Comparison of ENCODE assay signal across 11 cellular contexts in the genomic region with DNA sequence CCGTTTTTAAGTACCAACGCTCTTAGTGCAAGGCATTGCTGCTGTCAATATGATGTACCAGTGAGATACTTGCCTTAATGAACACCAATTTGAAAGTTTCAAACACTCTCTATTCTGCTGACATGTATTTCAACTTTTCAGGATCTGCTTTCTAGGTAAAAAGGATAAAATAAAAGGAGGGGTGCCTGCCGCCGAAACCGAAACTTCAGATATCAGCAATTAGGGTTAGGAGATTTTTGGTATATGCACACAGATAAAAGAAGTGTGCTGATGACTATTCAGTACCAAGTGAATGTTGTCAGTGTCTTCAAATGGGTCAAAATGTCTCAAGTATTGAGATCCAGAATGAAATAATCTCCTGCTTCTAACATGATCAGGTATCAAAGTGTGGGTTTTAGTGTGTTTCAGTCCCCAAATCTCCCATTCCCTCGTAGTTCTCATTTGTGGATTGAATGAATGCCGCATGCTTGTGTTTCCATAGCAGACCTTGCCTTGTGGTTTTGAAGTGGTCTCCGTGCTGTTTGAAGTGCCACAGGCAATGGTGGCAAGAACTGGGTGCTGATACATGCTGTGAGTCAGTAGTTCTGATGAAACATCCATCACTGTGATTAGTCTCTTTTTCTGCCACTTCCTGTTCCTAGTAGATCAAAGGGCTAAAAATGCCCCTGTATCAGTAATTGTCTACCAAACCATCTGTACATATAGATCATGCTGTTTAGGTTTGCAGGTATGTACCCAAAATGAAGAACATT. TPM values are rescaled to one million over a fixed set of nuclear protein-coding genes. Genes with fewer than 3 reads are reported as not detected.
DNase-seq lines count a peak whose midpoint lies in the region; ATAC-seq, FAIRE-seq and TF ChIP-seq lines count a peak whose summit lies in the region.
"Had no signal": no experiment of that assay in that cellular context is flagged by ENCODE, and none has a peak within 500 bp of the region (broad histone marks: within the 10 kb centered on the region; RNA-seq: fewer than 3 reads in every experiment).

No MANE protein-coding gene starts in this region.

- TF ChIP-seq CTCF in HepG2 (CRISPR knock-in tag; IDR thresholded peaks at IDR 0.05) (no peak), right lobe of liver (IDR thresholded peaks at IDR 0.05) (no peak), WTC11 (IDR thresholded peaks at IDR 0.05) (no peak)

- no peak for DNase-seq in HepG2 (ENCODE audit: low spot score)
- DNase-seq in right lobe of liver = no peak
- DNase-seq in activated CD4-positive, alpha-beta T cell treated with anti-CD3 and anti-CD28 coated beads, Interleukin-2, amount 50 U/mL, for 1 hour = peak; percentile 41
- no peak for DNase-seq in effector memory CD8-positive, alpha-beta T cell
- DNase-seq in urothelium cell line (ENCODE audit: low spot score) = no peak
- no peak for DNase-seq in NCI-H1105 treated with DMSO at 0.1 percent for 48 hours (lab: John Stamatoyannopoulos, UW)
- DNase-seq in HuH-7 (ENCODE audit: low spot score) = no peak
- no peak for DNase-seq in WTC11 (ENCODE audit: low spot score)

- no peak for TF ChIP-seq RAD21 in HepG2 (CRISPR knock-in tag; IDR thresholded peaks at IDR 0.05)

- H3K27ac Mint-ChIP-seq in effector memory CD8-positive, alpha-beta T cell = peak overlapping the region; percentile 5 to 33
- no peak overlapping the region for H3K27ac Mint-ChIP-seq in WTC11
- H3K27ac Mint-ChIP-seq: memory B cell had no signal

- POLR2A ChIA-PET in HepG2 (lab: Yijun Ruan, JAX) = interaction anchor here (1.8 kb wide), 1 partner anchor 23 kb away, joined by 4 read pairs; the partner anchor contains the start of gene CHST14
- POLR2A ChIA-PET in WTC11 (lab: Charles Lee) = no interaction called here

- FAIRE-seq in HepG2 (lab: Jason Lieb, UNC) (no peak), urothelium cell line (lab: Jason Lieb, UNC) (peak; percentile 74)
- FAIRE-seq: endometrium had no signal

- no peaks in the 10 kb centered on the region for H3K9me3 Mint-ChIP-seq in effector memory CD8-positive, alpha-beta T cell
- H3K9me3 Mint-ChIP-seq in WTC11 = no peaks in the 10 kb centered on the region
- H3K9me3 Mint-ChIP-seq: memory B cell had no signal

- TF ChIP-seq POLR2A in HepG2 (IDR thresholded peaks at IDR 0.05; ENCODE audit: insufficient read depth in 1 of 2, low read depth in 2 of 2, low read length in 2 of 2) (no peak), right lobe of liver (IDR thresholded peaks at IDR 0.05) (no peak)

- 37% methylated on average over 7 of the region's 8 CpGs for WGBS in HepG2 (ENCODE audit: low lambda C conversion rate)
- WGBS in right lobe of liver (ENCODE audit: insufficient coverage, low coverage, low lambda C conversion rate, missing lambda C conversion rate) = 81% methylated on average over 7 of the region's 8 CpGs

- H3K27ac ChIP-seq in HepG2 (ENCODE audit: extremely low read length, insufficient read depth, low read length) = no peak overlapping the region
- H3K27ac ChIP-seq in right lobe of liver = no peak overlapping the region
- H3K27ac ChIP-seq: SJSA1 had no signal

- no peak overlapping the region for H2AFZ ChIP-seq in HepG2 (ENCODE audit: low read length)

- H3K27me3 Mint-ChIP-seq in effector memory CD8-positive, alpha-beta T cell = peaks cover 3 to 10% of the 10 kb centered on the region in 2 donors
- peaks cover 6% of the 10 kb centered on the region; the same call in 1 of the 2 replicates for H3K27me3 Mint-ChIP-seq in WTC11 (ENCODE audit: low read depth)

- CTCF ChIA-PET in HepG2 (lab: Yijun Ruan, JAX; ENCODE audit: low intra/inter-chr PET ratio, low total read pairs) = no interaction called here
- CTCF ChIA-PET in WTC11 (lab: Charles Lee) = no interaction called here

- peaks cover 12 to 13% of the 10 kb centered on the region in 2 donors for H3K4me1 Mint-ChIP-seq in effector memory CD8-positive, alpha-beta T cell (ENCODE audit: low read depth in 2 of 2)
- H3K4me1 Mint-ChIP-seq in WTC11 = no peaks in the 10 kb centered on the region

- peaks cover 4% of the 10 kb centered on the region for H3K36me3 Mint-ChIP-seq in effector memory CD8-positive, alpha-beta T cell (ENCODE audit: insufficient read depth)
- no peaks in the 10 kb centered on the region for H3K36me3 Mint-ChIP-seq in WTC11
- H3K36me3 Mint-ChIP-seq: memory B cell had no signal

- ATAC-seq in HepG2 (no peak), right lobe of liver (no peak), WTC11 (no peak)
- ATAC-seq in effector memory CD8-positive, alpha-beta T cell (replicated peaks) = peak; percentile 73

- BruUV-seq in HepG2 (replicated peaks; lab: Mats Ljungman, UMichigan) = no TSS peak

- no peaks in the 10 kb centered on the region for H3K79me2 ChIP-seq in HepG2 (ENCODE audit: insufficient read depth, low read length)

- in situ Hi-C loops in HepG2 (cut with HindIII; ENCODE audit: extremely low pct_ligation_motif_present, low pct_unique_long_range_greater_than_20kb) = no loop called here

- H3K4me2 ChIP-seq in HepG2 (ENCODE audit: low read depth, low read length) = no peak overlapping the region

- H3K9me3 ChIP-seq in HepG2 (ENCODE audit: low read length) (no peaks in the 10 kb centered on the region), right lobe of liver (no peaks in the 10 kb centered on the region)
- H3K9me3 ChIP-seq: SJSA1 had no signal

- H3K4me3 Mint-ChIP-seq in effector memory CD8-positive, alpha-beta T cell = peak overlapping the region; percentile 35 to 39
- no peak overlapping the region for H3K4me3 Mint-ChIP-seq in WTC11
- H3K4me3 Mint-ChIP-seq: memory B cell had no signal

- intact Hi-C loops in HepG2 (cut with micrococcal nuclease; ENCODE audit: unreplicated experiment) = no loop called here
- intact Hi-C loops in right lobe of liver (cut with DNase I) = no loop called here

- H3K27me3 ChIP-seq in HepG2 (ENCODE audit: control insufficient read depth in 1 of 2, insufficient read depth in 2 of 2, low read length in 2 of 2) (peaks cover 0 to 16% of the 10 kb centered on the region in 2 experiments; a peak in 2 of 5 replicates), right lobe of liver (no peaks in the 10 kb centered on the region)

- no peak overlapping the region for H3K9ac ChIP-seq in HepG2 (ENCODE audit: insufficient read depth, low read depth, low read length)

- H3K4me1 ChIP-seq in HepG2 (ENCODE audit: insufficient read depth, low read length) (no peaks in the 10 kb centered on the region), right lobe of liver (no peaks in the 10 kb centered on the region)

- H3K4me3 ChIP-seq in HepG2 (replicated peaks in 1 of 3; ENCODE audit: insufficient read depth in 1 of 3, low read depth in 2 of 3, low read length in 3 of 3) (no peak overlapping the region), right lobe of liver (no peak overlapping the region)
- H3K4me3 ChIP-seq: SJSA1 had no signal

- no peak for TF ChIP-seq EP300 in HepG2 (IDR thresholded peaks at IDR 0.05; ENCODE audit: low read depth in 2 of 2, low read length in 2 of 2)
- TF ChIP-seq EP300 in HepG2 (CRISPR knock-in tag; IDR thresholded peaks at IDR 0.05; ENCODE audit: borderline replicate concordance) = no peak

- H4K20me1 ChIP-seq in HepG2 (ENCODE audit: insufficient read depth, low read length) = no peaks in the 10 kb centered on the region

- H3K36me3 ChIP-seq in HepG2 (replicated peaks in 1 of 2; ENCODE audit: control insufficient read depth in 1 of 2, insufficient read depth in 2 of 2, low read length in 2 of 2) (no peaks in the 10 kb centered on the region), right lobe of liver (no peaks in the 10 kb centered on the region)
- H3K36me3 ChIP-seq: SJSA1 had no signal

RNA-seq across cellular contexts. Expression of gene CHST14, which starts 22.5 kb away (rescaled TPM):
- total RNA-seq in HepG2 (2016; rRNA removed; fragmentation: Illumina TruSeq; extraction: Trizol) (6.4 and 12.4 TPM in 2 replicates), right lobe of liver (1 to 10 TPM; 2.9 to 5.7 (median 4.8) TPM), WTC11 (2021) (21.3 to 29.5 TPM (median 26.2 TPM) in 3 replicates)
- 1.7 and 1.9 TPM in 2 replicates for total RNA-seq in HepG2 (2016; cell fraction: cytosol; rRNA removed; fragmentation: Illumina TruSeq; extraction: Trizol; ENCODE audit: low read depth)
- total RNA-seq in HepG2 (2016; cell fraction: insoluble cytoplasmic fraction; rRNA removed; fragmentation: Illumina TruSeq; extraction: Trizol) = 5.9 and 12.8 TPM in 2 replicates
- 6.3 and 7.3 TPM in 2 replicates for total RNA-seq in HepG2 (2016; cell fraction: membrane; rRNA removed; fragmentation: Illumina TruSeq; extraction: Trizol)
- 12.7 and 15.0 TPM in 2 replicates for total RNA-seq in HepG2 (2016; cell fraction: nucleus; rRNA removed; fragmentation: Illumina TruSeq; extraction: Trizol)
- polyA plus RNA-seq in HepG2 (2011; rRNA removed) = 8.6 and 8.9 TPM in 2 replicates
- 9.6 and 9.8 TPM in 2 replicates for polyA plus RNA-seq in HepG2 (2011; cell fraction: cytosol; rRNA removed)
- polyA plus RNA-seq in HepG2 (2011; cell fraction: nucleus; rRNA removed) = 4.4 and 4.5 TPM in 2 replicates
- 9.6 and 9.8 TPM in 2 replicates for polyA plus RNA-seq in HepG2 (2012)
- polyA plus RNA-seq in HepG2 (2016; cell fraction: cytosol; fragmentation: Illumina TruSeq; extraction: Trizol; ENCODE audit: low read depth) = 3.1 and 3.8 TPM in 2 replicates
- polyA plus RNA-seq in HepG2 (2016; cell fraction: insoluble cytoplasmic fraction; fragmentation: Illumina TruSeq; extraction: Trizol; ENCODE audit: low read depth) = 10.8 and 12.3 TPM in 2 replicates
- 6.3 and 7.2 TPM in 2 replicates for polyA plus RNA-seq in HepG2 (2016; cell fraction: membrane; fragmentation: Illumina TruSeq; extraction: Trizol; ENCODE audit: low read depth)
- 35.3 and 38.8 TPM in 2 replicates for polyA plus RNA-seq in HepG2 (2016; cell fraction: nucleus; fragmentation: Illumina TruSeq; extraction: Trizol; ENCODE audit: insufficient read depth, low read depth)
- 10.7 and 13.2 TPM in 2 replicates for polyA minus RNA-seq in HepG2 (2011; rRNA and poly(A)+ RNA removed; ENCODE audit: low replicate concordance)
- 7.1 and 8.4 TPM in 2 replicates for polyA minus RNA-seq in HepG2 (2011; cell fraction: cytosol; rRNA and poly(A)+ RNA removed)
- polyA minus RNA-seq in HepG2 (2011; cell fraction: nucleus; rRNA and poly(A)+ RNA removed) = 3.0 and 3.2 TPM in 2 replicates

RNA-seq across cellular contexts. Expression of gene BAHD1, which starts 52.5 kb away (rescaled TPM):
- total RNA-seq in HepG2 (2016; rRNA removed; fragmentation: Illumina TruSeq; extraction: Trizol) (8.1 and 8.7 TPM in 2 replicates), right lobe of liver (10 to 100 TPM in 1 of 6 experiments, 1 to 10 TPM in 5; 6.5 to 10.5 (median 9.0) TPM), WTC11 (2021) (40.7 to 49.1 TPM (median 41.5 TPM) in 3 replicates)
- total RNA-seq in HepG2 (2016; cell fraction: cytosol; rRNA removed; fragmentation: Illumina TruSeq; extraction: Trizol; ENCODE audit: low read depth) = 1.8 and 1.9 TPM in 2 replicates
- 7.1 and 8.8 TPM in 2 replicates for total RNA-seq in HepG2 (2016; cell fraction: insoluble cytoplasmic fraction; rRNA removed; fragmentation: Illumina TruSeq; extraction: Trizol)
- total RNA-seq in HepG2 (2016; cell fraction: membrane; rRNA removed; fragmentation: Illumina TruSeq; extraction: Trizol) = 4.5 and 4.7 TPM in 2 replicates
- total RNA-seq in HepG2 (2016; cell fraction: nucleus; rRNA removed; fragmentation: Illumina TruSeq; extraction: Trizol) = 9.6 and 13.1 TPM in 2 replicates
- polyA plus RNA-seq in HepG2 (2011; rRNA removed) = 3.3 and 3.8 TPM in 2 replicates
- 2.3 and 2.4 TPM in 2 replicates for polyA plus RNA-seq in HepG2 (2011; cell fraction: cytosol; rRNA removed)
- polyA plus RNA-seq in HepG2 (2011; cell fraction: nucleus; rRNA removed) = 9.7 and 10.3 TPM in 2 replicates
- 6.2 and 8.0 TPM in 2 replicates for polyA plus RNA-seq in HepG2 (2012)
- polyA plus RNA-seq in HepG2 (2016; cell fraction: cytosol; fragmentation: Illumina TruSeq; extraction: Trizol; ENCODE audit: low read depth) = 0.53 and 0.62 TPM in 2 replicates
- 8.2 and 10.1 TPM in 2 replicates for polyA plus RNA-seq in HepG2 (2016; cell fraction: insoluble cytoplasmic fraction; fragmentation: Illumina TruSeq; extraction: Trizol; ENCODE audit: low read depth)
- 2.1 and 2.2 TPM in 2 replicates for polyA plus RNA-seq in HepG2 (2016; cell fraction: membrane; fragmentation: Illumina TruSeq; extraction: Trizol; ENCODE audit: low read depth)
- 14.7 and 18.8 TPM in 2 replicates for polyA plus RNA-seq in HepG2 (2016; cell fraction: nucleus; fragmentation: Illumina TruSeq; extraction: Trizol; ENCODE audit: insufficient read depth, low read depth)
- polyA minus RNA-seq in HepG2 (2011; rRNA and poly(A)+ RNA removed; ENCODE audit: low replicate concordance) = 6.1 and 10.5 TPM in 2 replicates
- 3.0 and 3.5 TPM in 2 replicates for polyA minus RNA-seq in HepG2 (2011; cell fraction: cytosol; rRNA and poly(A)+ RNA removed)
- polyA minus RNA-seq in HepG2 (2011; cell fraction: nucleus; rRNA and poly(A)+ RNA removed) = 5.3 and 9.8 TPM in 2 replicates
